Comparison of ENCODE assay signal across 12 cellular contexts in the genomic region with DNA sequence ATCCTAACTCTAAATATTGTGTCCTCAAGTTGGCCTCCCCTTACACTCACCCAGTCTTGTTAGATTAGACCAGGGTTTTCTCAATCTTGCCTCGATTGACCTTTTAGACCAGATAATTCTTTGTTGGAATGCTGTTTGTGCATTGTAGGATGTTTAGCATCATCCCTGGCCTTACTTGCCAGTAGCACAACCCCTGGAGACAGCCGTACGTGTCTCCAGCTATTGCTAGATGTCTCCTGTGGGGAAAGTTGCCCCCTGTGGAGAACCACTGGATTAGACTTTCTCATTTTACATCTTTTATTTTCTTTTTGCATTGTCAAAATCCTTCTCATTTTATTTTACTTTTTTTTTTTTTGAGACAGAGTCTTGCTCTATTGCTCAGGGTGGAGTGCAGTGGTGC. TPM values are rescaled to one million over a fixed set of nuclear protein-coding genes. Genes with fewer than 3 reads are reported as not detected.
A peak's percentile ranks its signal among the peaks of the same experiment; 100 is the strongest.
DNase-seq lines count a peak whose midpoint lies in the region; ATAC-seq and TF ChIP-seq lines count a peak whose summit lies in the region.
"Had no signal": no experiment of that assay in that cellular context is flagged by ENCODE, and none has a peak within 500 bp of the region (broad histone marks: within the 10 kb centered on the region; RNA-seq: fewer than 3 reads in every experiment).

No MANE protein-coding gene starts in this region.

- POLR2A ChIA-PET in A673 (lab: Charles Lee; ENCODE audit: low non-redundant PET): interaction anchor here (0.7 kb wide), 1 partner anchor 1179 kb away, joined by 5 read pairs; no protein-coding TSS in a partner anchor

- CTCF ChIA-PET in Calu3 (lab: Charles Lee) (interaction anchor here (0.7 kb wide), 1 partner anchor 824 kb away, joined by 5 read pairs; no protein-coding TSS in a partner anchor), A673 (lab: Charles Lee) (no interaction called here)

- H3K27me3 Mint-ChIP-seq in Calu3 (ENCODE audit: unreplicated experiment): no peaks in the 10 kb centered on the region
- no peaks in the 10 kb centered on the region for H3K27me3 Mint-ChIP-seq in activated naive CD8-positive, alpha-beta T cell
- no peaks in the 10 kb centered on the region for H3K27me3 Mint-ChIP-seq in natural killer cell treated with Interleukin-12 subunit alpha and Interleukin-12 subunit beta and Interleukin-15 and Interleukin-18, amount 100 ng/mL, for 72 hours

- no peak overlapping the region for H3K4me3 Mint-ChIP-seq in Calu3 (ENCODE audit: low read depth, unreplicated experiment)
- peak overlapping the region; percentile 99 for H3K4me3 Mint-ChIP-seq in activated naive CD8-positive, alpha-beta T cell
- H3K4me3 Mint-ChIP-seq in natural killer cell treated with Interleukin-12 subunit alpha and Interleukin-12 subunit beta and Interleukin-15 and Interleukin-18, amount 100 ng/mL, for 72 hours: peak overlapping the region; percentile 99

- H3K4me3 ChIP-seq in BLaER1 (no peak overlapping the region), A673 (ENCODE audit: low read depth, low read length, poor library complexity, severe bottlenecking) (no peak overlapping the region), body of pancreas (no peak overlapping the region), tibial nerve (no peak overlapping the region)
- H3K4me3 ChIP-seq: right atrium auricular region had no signal

- no peaks in the 10 kb centered on the region for H3K9me3 Mint-ChIP-seq in Calu3 (ENCODE audit: low read depth, unreplicated experiment)
- no peaks in the 10 kb centered on the region for H3K9me3 Mint-ChIP-seq in activated naive CD8-positive, alpha-beta T cell (ENCODE audit: low read depth)
- no peaks in the 10 kb centered on the region for H3K9me3 Mint-ChIP-seq in natural killer cell treated with Interleukin-12 subunit alpha and Interleukin-12 subunit beta and Interleukin-15 and Interleukin-18, amount 100 ng/mL, for 72 hours

- peaks cover 66% of the 10 kb centered on the region for H4K20me1 ChIP-seq in BLaER1

- H3K4me1 ChIP-seq in BLaER1 (peaks cover 51% of the 10 kb centered on the region), A673 (ENCODE audit: insufficient read depth, low read length, poor library complexity, severe bottlenecking) (no peaks in the 10 kb centered on the region), body of pancreas (peaks cover 48% of the 10 kb centered on the region), tibial nerve (peaks cover 0 to 39% (median 11%) of the 10 kb centered on the region in 4 donors)

- H3K27me3 ChIP-seq in BLaER1: no peaks in the 10 kb centered on the region
- H3K27me3 ChIP-seq in A673 (replicated peaks; ENCODE audit: insufficient read depth, low read depth, low read length, poor library complexity): no peaks in the 10 kb centered on the region
- no peaks in the 10 kb centered on the region for H3K27me3 ChIP-seq in body of pancreas
- H3K27me3 ChIP-seq in tibial nerve: no peaks in the 10 kb centered on the region
- H3K27me3 ChIP-seq: right atrium auricular region had no signal

- no TSS peak for BruUV-seq in Calu3 (replicated peaks; lab: Mats Ljungman, UMichigan)
- no TSS peak for BruUV-seq in A673 (replicated peaks; lab: Mats Ljungman, UMichigan)

- TF ChIP-seq EP300 in tibial nerve (IDR thresholded peaks at IDR 0.05): no peak

- H3K36me3 Mint-ChIP-seq in Calu3 (ENCODE audit: insufficient read depth, unreplicated experiment): peaks cover 76% of the 10 kb centered on the region
- no peaks in the 10 kb centered on the region for H3K36me3 Mint-ChIP-seq in activated naive CD8-positive, alpha-beta T cell
- no peaks in the 10 kb centered on the region for H3K36me3 Mint-ChIP-seq in natural killer cell treated with Interleukin-12 subunit alpha and Interleukin-12 subunit beta and Interleukin-15 and Interleukin-18, amount 100 ng/mL, for 72 hours

- H3K9ac ChIP-seq in BLaER1: no peak overlapping the region

- no peak for ATAC-seq in natural killer cell treated with Interleukin-12 subunit alpha and Interleukin-12 subunit beta and Interleukin-15 and Interleukin-18, amount 100 ng/mL, for 72 hours
- ATAC-seq in body of pancreas: no peak

- intact Hi-C loops in Calu3 (cut with micrococcal nuclease; ENCODE audit: unreplicated experiment): no loop called here
- intact Hi-C loops in A673 (cut with micrococcal nuclease; ENCODE audit: unreplicated experiment): no loop called here
- intact Hi-C loops in body of pancreas (cut with DNase I): no loop called here

- no peak overlapping the region for H3K27ac ChIP-seq in BLaER1
- H3K27ac ChIP-seq in A673 (ENCODE audit: low read depth, low read length, poor library complexity, severe bottlenecking): no peak overlapping the region
- H3K27ac ChIP-seq in body of pancreas: no peak overlapping the region
- no peak overlapping the region for H3K27ac ChIP-seq in tibial nerve
- H3K27ac ChIP-seq: right atrium auricular region had no signal

- no peaks in the 10 kb centered on the region for H3K9me3 ChIP-seq in BLaER1
- H3K9me3 ChIP-seq in A673 (ENCODE audit: low read depth, low read length, poor library complexity, severe bottlenecking): no peaks in the 10 kb centered on the region
- no peaks in the 10 kb centered on the region for H3K9me3 ChIP-seq in body of pancreas
- no peaks in the 10 kb centered on the region for H3K9me3 ChIP-seq in tibial nerve
- H3K9me3 ChIP-seq: right atrium auricular region had no signal

- TF ChIP-seq POLR2A in body of pancreas (IDR thresholded peaks at IDR 0.05): no peak
- TF ChIP-seq POLR2A in tibial nerve (IDR thresholded peaks at IDR 0.05): no peak

- H3K4me2 ChIP-seq in BLaER1: peak overlapping the region; percentile 57

- WGBS in body of pancreas, 2 donors: 69 to 71% methylated on average over 3 of the region's 3 CpGs
- WGBS in tibial nerve, 2 donors: 75 to 79% methylated on average over 3 of the region's 3 CpGs

- peaks cover 16% of the 10 kb centered on the region for H3K4me1 Mint-ChIP-seq in Calu3 (ENCODE audit: low read depth, unreplicated experiment)
- H3K4me1 Mint-ChIP-seq in activated naive CD8-positive, alpha-beta T cell (ENCODE audit: low read depth): peaks cover 29% of the 10 kb centered on the region
- H3K4me1 Mint-ChIP-seq in natural killer cell treated with Interleukin-12 subunit alpha and Interleukin-12 subunit beta and Interleukin-15 and Interleukin-18, amount 100 ng/mL, for 72 hours (ENCODE audit: low read depth in 2 of 2): peaks cover 24 to 26% of the 10 kb centered on the region in 2 donors

- no peak for DNase-seq in Calu3
- DNase-seq in natural killer cell treated with Interleukin-12 subunit alpha and Interleukin-12 subunit beta and Interleukin-15 and Interleukin-18, amount 100 ng/mL, for 72 hours (ENCODE audit: low spot score): no peak
- no peak for DNase-seq in A673 (ENCODE audit: low spot score)
- no peak for DNase-seq in body of pancreas
- DNase-seq in tibial nerve (ENCODE audit: low spot score in 2 of 2): no peak
- DNase-seq in stimulated activated CD4-positive, alpha-beta T cell treated with anti-CD3 and anti-CD28 coated beads, Interleukin-4, amount 100 ng/mL, for 1 hour: no peak
- DNase-seq: activated CD4-positive, CD25-positive, alpha-beta regulatory T cell treated with anti-CD3 and anti-CD28 coated beads, Interleukin-2, amount 50 U/mL, for 72 hours; NCI-H2029; T-helper 1 cell had no signal

- peak overlapping the region; percentile 88 for H3K27ac Mint-ChIP-seq in Calu3 (ENCODE audit: unreplicated experiment)
- H3K27ac Mint-ChIP-seq in activated naive CD8-positive, alpha-beta T cell: no peak overlapping the region
- peak overlapping the region in 1 of 2 donors; percentile 100 for H3K27ac Mint-ChIP-seq in natural killer cell treated with Interleukin-12 subunit alpha and Interleukin-12 subunit beta and Interleukin-15 and Interleukin-18, amount 100 ng/mL, for 72 hours

- no peak for TF ChIP-seq CTCF in Calu3 (IDR thresholded peaks at IDR 0.05; ENCODE audit: unreplicated experiment)
- no peak for TF ChIP-seq CTCF in A673 (conservative IDR thresholded peaks at IDR 0.05; ENCODE audit: low read depth, low read length)
- TF ChIP-seq CTCF in body of pancreas (IDR thresholded peaks at IDR 0.05): no peak
- TF ChIP-seq CTCF in tibial nerve (IDR thresholded peaks at IDR 0.05): no peak

- H3K36me3 ChIP-seq in BLaER1: peaks cover 59% of the 10 kb centered on the region
- peaks cover 3% of the 10 kb centered on the region for H3K36me3 ChIP-seq in A673 (ENCODE audit: insufficient read depth, low read length, poor library complexity, severe bottlenecking)
- peaks cover 0 to 5% of the 10 kb centered on the region in 2 donors for H3K36me3 ChIP-seq in body of pancreas (replicated peaks in 1 of 2; ENCODE audit: insufficient read depth in 1 of 2, low read depth in 2 of 2)
- H3K36me3 ChIP-seq in tibial nerve: peaks cover 0 to 37% (median 0%) of the 10 kb centered on the region in 3 donors

RNA-seq across cellular contexts. Expression of a gene that starts 2.2 kb away (rescaled TPM):
- 113 and 138 TPM in 2 replicates for total RNA-seq in Calu3 (2022)
- total RNA-seq in natural killer cell treated with Interleukin-12 subunit alpha and Interleukin-12 subunit beta and Interleukin-15 and Interleukin-18, amount 100 ng/mL, for 72 hours: 100 to 1,000 TPM; 128 to 222 TPM
- 88.5 and 93.7 TPM in 2 replicates for total RNA-seq in A673 (2021)
- 100 to 1,000 TPM; 109 to 136 TPM for total RNA-seq in body of pancreas
- 100 to 1,000 TPM in 3 of 4 donors, 10 to 100 TPM in 1; 95.3 to 138 (median 117) TPM for total RNA-seq in tibial nerve

RNA-seq across cellular contexts. Expression of a gene that starts 9.0 kb away (rescaled TPM):
- 35.1 and 40.9 TPM in 2 replicates for total RNA-seq in Calu3 (2022)
- total RNA-seq in natural killer cell treated with Interleukin-12 subunit alpha and Interleukin-12 subunit beta and Interleukin-15 and Interleukin-18, amount 100 ng/mL, for 72 hours: 10 to 100 TPM; 20.6 to 24.2 TPM
- total RNA-seq in A673 (2021): 13.2 and 15.8 TPM in 2 replicates
- total RNA-seq in body of pancreas: 10 to 100 TPM; 67.6 to 72.6 TPM
- 10 to 100 TPM; 35.7 to 48.6 (median 43.8) TPM for total RNA-seq in tibial nerve

RNA-seq across cellular contexts. Expression of a gene that starts 12.5 kb away (rescaled TPM):
- 124 and 133 TPM in 2 replicates for total RNA-seq in Calu3 (2022)
- 100 to 1,000 TPM in 1 of 2 donors, 10 to 100 TPM in 1; 91.4 to 106 TPM for total RNA-seq in natural killer cell treated with Interleukin-12 subunit alpha and Interleukin-12 subunit beta and Interleukin-15 and Interleukin-18, amount 100 ng/mL, for 72 hours
- total RNA-seq in A673 (2021): 36.6 and 39.1 TPM in 2 replicates
- total RNA-seq in body of pancreas: 10 to 100 TPM; 25.7 to 55.0 TPM
- 100 to 1,000 TPM; 116 to 122 (median 118) TPM for total RNA-seq in tibial nerve

RNA-seq across cellular contexts. Expression of a gene that starts 19.4 kb away (rescaled TPM):
- 63.0 and 72.0 TPM in 2 replicates for total RNA-seq in Calu3 (2022)
- 10 to 100 TPM; 23.2 to 34.7 TPM for total RNA-seq in natural killer cell treated with Interleukin-12 subunit alpha and Interleukin-12 subunit beta and Interleukin-15 and Interleukin-18, amount 100 ng/mL, for 72 hours
- 13.3 and 14.9 TPM in 2 replicates for total RNA-seq in A673 (2021)
- 10 to 100 TPM; 72.9 to 73.8 TPM for total RNA-seq in body of pancreas
- 10 to 100 TPM; 76.4 to 99.0 (median 88.8) TPM for total RNA-seq in tibial nerve

RNA-seq across cellular contexts. Expression of a gene that starts 19.8 kb away (rescaled TPM):
- 160 and 184 TPM in 2 replicates for total RNA-seq in Calu3 (2022)
- 100 to 1,000 TPM; 198 to 454 TPM for total RNA-seq in natural killer cell treated with Interleukin-12 subunit alpha and Interleukin-12 subunit beta and Interleukin-15 and Interleukin-18, amount 100 ng/mL, for 72 hours
- total RNA-seq in A673 (2021): 190 and 196 TPM in 2 replicates
- total RNA-seq in body of pancreas: 100 to 1,000 TPM in 1 of 2 donors, 10 to 100 TPM in 1; 92.6 to 166 TPM
- 100 to 1,000 TPM; 108 to 156 (median 128) TPM for total RNA-seq in tibial nerve
